In genomic region chr19:49983645-49984229, GRCh38 we compare ENCODE assay signal across 8 cellular contexts. TPM values are rescaled to one million over a fixed set of nuclear protein-coding genes. Genes with fewer than 3 reads are reported as not detected.
DNase-seq lines count a peak whose midpoint lies in the region; ATAC-seq and FAIRE-seq lines count a peak whose summit lies in the region.

No MANE protein-coding gene starts in this region.

- H3K27ac ChIP-seq in CD8-positive, alpha-beta memory T cell (ENCODE audit: low read depth, low read length): no peak overlapping the region

- no peak overlapping the region for H3K4me3 Mint-ChIP-seq in CD8-positive, alpha-beta memory T cell
- H3K4me3 Mint-ChIP-seq in activated T-helper 1 cell treated with anti-CD3 and anti-CD28 coated beads, Interleukin-12 subunit alpha, Interleukin-12 subunit beta, Interleukin-2, Interleukin-4 antibody, amounts not matched to agents 30 ng/mL and 10 ng/mL and 1 ng/mL, durations not matched to agents 14 hours and 24 hours and 36 hours: no peak overlapping the region

- H3K4me1 Mint-ChIP-seq in CD8-positive, alpha-beta memory T cell: peaks cover 0 to 4% (median 0%) of the 10 kb centered on the region in 3 donors
- peaks cover 13% of the 10 kb centered on the region for H3K4me1 Mint-ChIP-seq in activated T-helper 1 cell treated with anti-CD3 and anti-CD28 coated beads, Interleukin-12 subunit alpha, Interleukin-12 subunit beta, Interleukin-2, Interleukin-4 antibody, amounts not matched to agents 30 ng/mL and 10 ng/mL and 1 ng/mL, durations not matched to agents 14 hours and 24 hours and 36 hours (ENCODE audit: low read depth)

- POLR2A ChIA-PET in CD8-positive, alpha-beta memory T cell (lab: Charles Lee): no interaction called here

- no peaks in the 10 kb centered on the region for H3K27me3 ChIP-seq in CD8-positive, alpha-beta memory T cell (ENCODE audit: insufficient read depth, low read length, poor library complexity, severe bottlenecking)

- no peak overlapping the region for H3K4me3 ChIP-seq in CD8-positive, alpha-beta memory T cell (ENCODE audit: low read length)

- peaks cover 20% of the 10 kb centered on the region for H3K36me3 ChIP-seq in CD8-positive, alpha-beta memory T cell (ENCODE audit: insufficient read depth, low read length)

- peak; percentile 52 to 79 (median 68) for DNase-seq in CD8-positive, alpha-beta memory T cell
- DNase-seq in HUDEP-2 (lab: John Stamatoyannopoulos, UW; ENCODE audit: unreplicated experiment in 76 of 76): peak in 65 of 76 experiments; percentile 7 to 86 (median 60)
- peak; percentile 17 for DNase-seq in RCC 7860 (ENCODE audit: low spot score)
- DNase-seq in activated T-helper 1 cell treated with anti-CD3 and anti-CD28 coated beads, Interleukin-12 subunit alpha, Interleukin-12 subunit beta, Interleukin-2, Interleukin-4 antibody, amounts not matched to agents 30 ng/mL and 10 ng/mL and 1 ng/mL, durations not matched to agents 14 hours and 24 hours and 36 hours (ENCODE audit: low spot score): peak; percentile 61
- DNase-seq in germinal center (ENCODE audit: low spot score): peak; percentile 67
- DNase-seq in posterior vena cava (ENCODE audit: low spot score): peak; percentile 87

- ATAC-seq in HG03432 (IDR thresholded peaks at IDR 0.05; ENCODE audit: unreplicated experiment): no peak
- no peak for ATAC-seq in HG02798 (IDR thresholded peaks at IDR 0.05; ENCODE audit: poor library complexity, unreplicated experiment)

- peaks cover 4 to 84% (median 17%) of the 10 kb centered on the region in 3 donors for H3K36me3 Mint-ChIP-seq in CD8-positive, alpha-beta memory T cell
- peaks cover 28% of the 10 kb centered on the region for H3K36me3 Mint-ChIP-seq in activated T-helper 1 cell treated with anti-CD3 and anti-CD28 coated beads, Interleukin-12 subunit alpha, Interleukin-12 subunit beta, Interleukin-2, Interleukin-4 antibody, amounts not matched to agents 30 ng/mL and 10 ng/mL and 1 ng/mL, durations not matched to agents 14 hours and 24 hours and 36 hours (ENCODE audit: low read depth)

- H3K4me1 ChIP-seq in CD8-positive, alpha-beta memory T cell (ENCODE audit: insufficient read depth, low read length): no peaks in the 10 kb centered on the region

- H3K9me3 ChIP-seq in CD8-positive, alpha-beta memory T cell (ENCODE audit: low read length): no peaks in the 10 kb centered on the region

- H3K9me3 Mint-ChIP-seq in CD8-positive, alpha-beta memory T cell: no peaks in the 10 kb centered on the region
- no peaks in the 10 kb centered on the region for H3K9me3 Mint-ChIP-seq in activated T-helper 1 cell treated with anti-CD3 and anti-CD28 coated beads, Interleukin-12 subunit alpha, Interleukin-12 subunit beta, Interleukin-2, Interleukin-4 antibody, amounts not matched to agents 30 ng/mL and 10 ng/mL and 1 ng/mL, durations not matched to agents 14 hours and 24 hours and 36 hours

- H3K27ac Mint-ChIP-seq in CD8-positive, alpha-beta memory T cell: peak overlapping the region in 2 of 8 donors; percentile 23 to 78
- H3K27ac Mint-ChIP-seq in activated T-helper 1 cell treated with anti-CD3 and anti-CD28 coated beads, Interleukin-12 subunit alpha, Interleukin-12 subunit beta, Interleukin-2, Interleukin-4 antibody, amounts not matched to agents 30 ng/mL and 10 ng/mL and 1 ng/mL, durations not matched to agents 14 hours and 24 hours and 36 hours: no peak overlapping the region

- intact Hi-C loops in activated T-helper 1 cell treated with anti-CD3 and anti-CD28 coated beads, Interleukin-12 subunit alpha, Interleukin-12 subunit beta, Interleukin-2, Interleukin-4 antibody, amounts not matched to agents 30 ng/mL and 10 ng/mL and 1 ng/mL, durations not matched to agents 14 hours and 24 hours and 36 hours (cut with micrococcal nuclease): loop anchor here (1.0 to 10.0 kb wide), 3 partner anchors 46 to 169 kb away; partner anchors contain the start of genes AKT1S1, FUZ, MED25 and TBC1D17
- intact Hi-C loops in posterior vena cava (cut with DNase I): loop anchor here (5.0 kb wide), 1 partner anchor 46 kb away; no protein-coding TSS in a partner anchor

- CTCF ChIA-PET in CD8-positive, alpha-beta memory T cell (lab: Charles Lee): interaction anchor here (1.2 to 2.0 kb wide), 3 partner anchors 14 to 413 kb away, joined by 3 to 8 read pairs (median 5); no protein-coding TSS in a partner anchor

- H3K27me3 Mint-ChIP-seq in CD8-positive, alpha-beta memory T cell: no peaks in the 10 kb centered on the region
- H3K27me3 Mint-ChIP-seq in activated T-helper 1 cell treated with anti-CD3 and anti-CD28 coated beads, Interleukin-12 subunit alpha, Interleukin-12 subunit beta, Interleukin-2, Interleukin-4 antibody, amounts not matched to agents 30 ng/mL and 10 ng/mL and 1 ng/mL, durations not matched to agents 14 hours and 24 hours and 36 hours (ENCODE audit: insufficient read depth): no peaks in the 10 kb centered on the region

- no peak for FAIRE-seq in RCC 7860 (lab: Jason Lieb, UNC)

RNA-seq across cellular contexts. Expression of gene SIGLEC11, which starts 22.8 kb away (rescaled TPM):
- not detected for total RNA-seq in CD8-positive, alpha-beta memory T cell
- not detected for polyA plus RNA-seq in CD8-positive, alpha-beta memory T cell
- total RNA-seq in activated T-helper 1 cell treated with anti-CD3 and anti-CD28 coated beads, Interleukin-12 subunit alpha, Interleukin-12 subunit beta, Interleukin-2, Interleukin-4 antibody, amounts not matched to agents 30 ng/mL and 10 ng/mL and 1 ng/mL, durations not matched to agents 14 hours and 24 hours and 36 hours: not detected in 2 replicates
- total RNA-seq in posterior vena cava: 1 to 10 TPM in 1 of 2 donors, under 1 TPM in 1; 0.95 to 3.3 TPM

RNA-seq across cellular contexts. Expression of gene VRK3, which starts 41.4 kb away (rescaled TPM):
- total RNA-seq in CD8-positive, alpha-beta memory T cell: 10 to 100 TPM; 62.4 to 66.5 TPM
- 92.7 TPM for polyA plus RNA-seq in CD8-positive, alpha-beta memory T cell
- 66.7 and 69.4 TPM in 2 replicates for total RNA-seq in activated T-helper 1 cell treated with anti-CD3 and anti-CD28 coated beads, Interleukin-12 subunit alpha, Interleukin-12 subunit beta, Interleukin-2, Interleukin-4 antibody, amounts not matched to agents 30 ng/mL and 10 ng/mL and 1 ng/mL, durations not matched to agents 14 hours and 24 hours and 36 hours
- total RNA-seq in posterior vena cava: 10 to 100 TPM; 19.7 to 23.0 TPM

RNA-seq across cellular contexts. Expression of gene ZNF473, which starts 42.1 kb away (rescaled TPM):
- 1 to 10 TPM; 8.5 to 9.8 TPM for total RNA-seq in CD8-positive, alpha-beta memory T cell
- polyA plus RNA-seq in CD8-positive, alpha-beta memory T cell: 4.5 TPM
- total RNA-seq in activated T-helper 1 cell treated with anti-CD3 and anti-CD28 coated beads, Interleukin-12 subunit alpha, Interleukin-12 subunit beta, Interleukin-2, Interleukin-4 antibody, amounts not matched to agents 30 ng/mL and 10 ng/mL and 1 ng/mL, durations not matched to agents 14 hours and 24 hours and 36 hours: 10.1 and 11.8 TPM in 2 replicates
- total RNA-seq in posterior vena cava: 1 to 10 TPM; 5.8 to 7.6 TPM

RNA-seq across cellular contexts. Expression of gene NUP62, which starts 54.4 kb away (rescaled TPM):
- total RNA-seq in CD8-positive, alpha-beta memory T cell: 100 to 1,000 TPM; 223 to 231 TPM
- 73.7 TPM for polyA plus RNA-seq in CD8-positive, alpha-beta memory T cell
- 231 and 238 TPM in 2 replicates for total RNA-seq in activated T-helper 1 cell treated with anti-CD3 and anti-CD28 coated beads, Interleukin-12 subunit alpha, Interleukin-12 subunit beta, Interleukin-2, Interleukin-4 antibody, amounts not matched to agents 30 ng/mL and 10 ng/mL and 1 ng/mL, durations not matched to agents 14 hours and 24 hours and 36 hours
- total RNA-seq in posterior vena cava: 10 to 100 TPM; 21.9 to 27.1 TPM

RNA-seq across cellular contexts. Expression of gene ATF5, which starts 54.7 kb away (rescaled TPM):
- 10 to 100 TPM; 57.7 to 59.9 TPM for total RNA-seq in CD8-positive, alpha-beta memory T cell
- 1.7 TPM for polyA plus RNA-seq in CD8-positive, alpha-beta memory T cell
- 50.7 and 52.0 TPM in 2 replicates for total RNA-seq in activated T-helper 1 cell treated with anti-CD3 and anti-CD28 coated beads, Interleukin-12 subunit alpha, Interleukin-12 subunit beta, Interleukin-2, Interleukin-4 antibody, amounts not matched to agents 30 ng/mL and 10 ng/mL and 1 ng/mL, durations not matched to agents 14 hours and 24 hours and 36 hours
- 10 to 100 TPM; 18.8 to 37.0 TPM for total RNA-seq in posterior vena cava

Comparison
In these comparisons a context has a peak if more than half of its experiments do, and no peak if none do; other contexts are left out.
1. DNase-seq: peak in every context shown above with its lines; median percentile 87 in posterior vena cava; 68 in CD8-positive, alpha-beta memory T cell; 67 in germinal center; 61 in activated T-helper 1 cell treated with anti-CD3 and anti-CD28 coated beads, Interleukin-12 subunit alpha, Interleukin-12 subunit beta, Interleukin-2, Interleukin-4 antibody, amounts not matched to agents 30 ng/mL and 10 ng/mL and 1 ng/mL, durations not matched to agents 14 hours and 24 hours and 36 hours; 60 in HUDEP-2; 17 in RCC 7860.